1 cellular context compared by ENCODE assay signal in the genomic region with DNA sequence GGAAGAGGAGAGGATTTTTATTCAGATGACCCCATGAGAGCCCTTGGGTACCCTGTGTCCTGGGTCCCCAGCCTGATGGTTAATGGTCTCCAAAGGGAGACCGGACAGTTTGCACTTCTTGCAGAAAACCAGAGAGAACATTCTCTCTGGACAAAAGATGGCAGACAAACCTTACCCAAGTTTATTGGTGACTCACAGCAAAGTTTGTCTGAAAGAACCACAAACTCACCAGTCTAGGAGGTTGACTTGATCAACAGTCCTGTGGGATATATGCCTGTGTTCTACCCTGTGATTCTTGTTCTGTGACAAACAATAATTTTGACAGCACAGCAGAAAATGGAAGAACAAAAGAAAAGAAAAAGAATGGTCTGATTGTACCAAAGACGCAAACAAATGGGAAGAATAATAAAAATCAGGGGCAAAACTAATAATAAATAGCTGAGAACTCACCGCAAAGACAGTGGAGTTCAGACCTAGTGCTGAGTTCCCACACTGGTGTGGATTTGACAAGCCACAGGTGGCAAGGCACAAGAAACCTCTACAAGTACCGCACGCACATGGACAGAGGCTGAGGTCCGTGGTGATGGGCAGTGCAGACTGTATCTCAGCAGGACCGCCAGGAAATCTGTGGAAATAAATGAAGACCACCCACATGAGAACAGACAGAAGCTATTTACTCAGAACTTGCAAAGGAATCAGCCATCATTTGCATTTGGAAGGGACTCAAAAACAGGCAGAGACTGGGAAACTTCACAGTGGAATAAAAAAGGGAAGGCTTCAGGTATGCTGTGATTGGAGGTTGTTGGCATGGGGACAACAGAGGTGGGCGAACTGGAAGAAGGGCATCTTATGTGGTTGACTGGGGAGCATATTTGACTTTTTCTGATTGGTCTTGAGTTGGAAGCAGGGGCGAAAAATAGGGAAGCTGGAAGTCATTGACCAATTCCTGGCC.
TF ChIP-seq lines count a peak whose summit lies in the region.

No MANE protein-coding gene starts in this region.

TF ChIP-seq in K562, 482 proteins besides CTCF, POLR2A, EP300 and RAD21 (continued from another document):
- TF ChIP-seq CHD7 (IDR thresholded peaks at IDR 0.05; ENCODE audit: low read depth, low read length): no peak
